Comparison of ENCODE assay signal across 21 cellular contexts in the genomic region with DNA sequence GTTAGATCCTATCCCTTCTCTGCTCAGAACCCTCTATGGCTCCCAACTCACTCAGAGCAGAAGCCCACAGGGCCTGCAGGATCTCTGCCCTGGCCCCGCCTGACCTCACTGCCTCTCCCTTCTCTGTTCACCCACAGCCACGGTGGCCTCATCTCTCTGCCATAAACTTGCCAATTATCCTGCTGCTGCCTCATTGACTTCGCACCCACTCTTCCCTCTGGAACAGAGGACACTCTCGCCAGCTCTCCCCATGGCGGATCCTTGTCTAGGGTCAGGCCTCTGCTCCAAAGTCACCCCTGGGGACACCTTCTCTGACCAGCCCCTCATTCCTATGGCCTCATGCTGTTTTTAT.
DNase-seq lines count a peak whose midpoint lies in the region; ATAC-seq and TF ChIP-seq lines count a peak whose summit lies in the region.
"Had no signal": no experiment of that assay in that cellular context is flagged by ENCODE, and none has a peak within 500 bp of the region (broad histone marks: within the 10 kb centered on the region; RNA-seq: fewer than 3 reads in every experiment).

No MANE protein-coding gene starts in this region.

- H3K27ac ChIP-seq in breast epithelium (no peak overlapping the region), neuronal stem cell (replicated peaks; ENCODE audit: low read length) (no peak overlapping the region), vagina (peak overlapping the region; percentile 95), hepatocyte (no peak overlapping the region)
- H3K27ac ChIP-seq: BLaER1, SJSA1 had no signal

- H3K36me3 Mint-ChIP-seq in MCF 10A (ENCODE audit: insufficient read depth, unreplicated experiment) (peaks cover 6% of the 10 kb centered on the region), T-cell (no peaks in the 10 kb centered on the region)
- H3K36me3 Mint-ChIP-seq: naive B cell had no signal

- no peaks in the 10 kb centered on the region for H3K27me3 Mint-ChIP-seq in MCF 10A (ENCODE audit: insufficient read depth, unreplicated experiment)
- H3K27me3 Mint-ChIP-seq in T-cell = peaks cover 3 to 6% of the 10 kb centered on the region in 2 donors
- H3K27me3 Mint-ChIP-seq: activated CD4-positive, alpha-beta memory T cell treated with anti-CD3 and anti-CD28 coated beads, Interleukin-2, amount 10 ng/mL, durations not matched to agents 7 days and 5 days had no signal

- no peak overlapping the region for H2BK120ac ChIP-seq in neuronal stem cell (ENCODE audit: low read depth, low read length)

- no TSS peak for BruUV-seq in MCF 10A (replicated peaks; lab: Mats Ljungman, UMichigan)

- H3K79me2 ChIP-seq in hepatocyte = no peaks in the 10 kb centered on the region

- no peak overlapping the region for H3K14ac ChIP-seq in neuronal stem cell (ENCODE audit: low read length)

- peak overlapping the region; percentile 60 for H2AK5ac ChIP-seq in neuronal stem cell (ENCODE audit: low read depth, low read length)

- H3K9ac ChIP-seq in neuronal stem cell (ENCODE audit: low read depth, low read length, poor library complexity) = no peak overlapping the region
- H3K9ac ChIP-seq: BLaER1 had no signal

- peak; percentile 56 for ATAC-seq in left colon
- ATAC-seq in T-cell (replicated peaks in 1 of 4) = no peak

- no peaks in the 10 kb centered on the region for H3K9me2 ChIP-seq in hepatocyte (replicated peaks; ENCODE audit: insufficient read depth)

- peaks cover 4 to 7% of the 10 kb centered on the region in 2 donors for H3K4me1 ChIP-seq in breast epithelium
- peaks cover 0 to 1% of the 10 kb centered on the region in 2 donors for H3K4me1 ChIP-seq in neuronal stem cell (ENCODE audit: control insufficient read depth in 2 of 2, insufficient read depth in 1 of 2, low read depth in 1 of 2, low read length in 2 of 2)
- peaks cover 48% of the 10 kb centered on the region for H3K4me1 ChIP-seq in vagina
- peaks cover 11% of the 10 kb centered on the region for H3K4me1 ChIP-seq in hepatocyte (ENCODE audit: insufficient read depth)
- H3K4me1 ChIP-seq: SJSA1 had no signal

- H3K27me3 ChIP-seq in breast epithelium (no peaks in the 10 kb centered on the region), neuronal stem cell (ENCODE audit: control insufficient read depth in 3 of 3, insufficient read depth in 3 of 3, low read depth in 1 of 3, low read length in 3 of 3) (peaks cover 0 to 10% (median 2%) of the 10 kb centered on the region in 3 experiments), vagina (no peaks in the 10 kb centered on the region), hepatocyte (no peaks in the 10 kb centered on the region)
- H3K27me3 ChIP-seq: BLaER1, Peyer's patch, SJSA1, stomach had no signal

- TF ChIP-seq POLR2A in breast epithelium (IDR thresholded peaks at IDR 0.05) (no peak), vagina (IDR thresholded peaks at IDR 0.05) (no peak)

- POLR2A ChIA-PET in MCF 10A (lab: Yijun Ruan, JAX) (interaction anchor here (1.6 kb wide), 1 partner anchor 11 kb away, joined by 3 read pairs; no protein-coding TSS in a partner anchor), T-cell (lab: Charles Lee) (no interaction called here)

- CTCF ChIA-PET in MCF 10A (lab: Yijun Ruan, JAX) (interaction anchor here (0.6 to 1.8 kb wide), 3 partner anchors 10 to 204 kb away, joined by 3 to 5 read pairs (median 4); no protein-coding TSS in a partner anchor), T-cell (lab: Charles Lee) (no interaction called here)

- H2BK5ac ChIP-seq in neuronal stem cell (ENCODE audit: low read length) = no peak overlapping the region

- no peak overlapping the region for H2BK12ac ChIP-seq in neuronal stem cell (ENCODE audit: low read length)

- H4K20me1 ChIP-seq in hepatocyte (ENCODE audit: insufficient read depth, poor library complexity, severe bottlenecking) = no peaks in the 10 kb centered on the region
- H4K20me1 ChIP-seq: BLaER1 had no signal

- in situ Hi-C loops in GM13976 (cut with MboI; ENCODE audit: low sequenced_read_pairs, unreplicated experiment) = no loop called here

- H3K4me1 Mint-ChIP-seq in MCF 10A (ENCODE audit: insufficient read depth, unreplicated experiment) = peaks cover 13% of the 10 kb centered on the region
- H3K4me1 Mint-ChIP-seq in T-cell = no peaks in the 10 kb centered on the region

- H2BK15ac ChIP-seq in neuronal stem cell (ENCODE audit: low read length) = no peak overlapping the region

- H3K4me3 Mint-ChIP-seq in MCF 10A (ENCODE audit: unreplicated experiment) (no peak overlapping the region), T-cell (no peak overlapping the region)
- H3K4me3 Mint-ChIP-seq: activated CD4-positive, alpha-beta memory T cell treated with anti-CD3 and anti-CD28 coated beads, Interleukin-2, amount 10 ng/mL, durations not matched to agents 7 days and 5 days; activated naive CD4-positive, alpha-beta T cell treated with anti-CD3 and anti-CD28 coated beads for 36 hours; naive B cell had no signal

- H4K8ac ChIP-seq in neuronal stem cell (ENCODE audit: low read depth, low read length) = no peak overlapping the region

- H2AFZ ChIP-seq in neuronal stem cell (ENCODE audit: low read length) (no peak overlapping the region), hepatocyte (no peak overlapping the region)

- H3K9me3 ChIP-seq in breast epithelium (no peaks in the 10 kb centered on the region), neuronal stem cell (replicated peaks in 1 of 2; ENCODE audit: control insufficient read depth in 2 of 2, insufficient read depth in 1 of 2, low read depth in 1 of 2, low read length in 2 of 2) (no peaks in the 10 kb centered on the region), vagina (no peaks in the 10 kb centered on the region), hepatocyte (ENCODE audit: low read depth) (no peaks in the 10 kb centered on the region)
- H3K9me3 ChIP-seq: BLaER1, Peyer's patch, SJSA1, stomach had no signal

- intact Hi-C loops in MCF 10A (cut with micrococcal nuclease) (no loop called here), breast epithelium (cut with DNase I; ENCODE audit: low total_unique reads) (no loop called here), left colon (cut with DNase I, micrococcal nuclease) (no loop called here), vagina (cut with DNase I) (loop anchor here (5.0 kb wide), 1 partner anchor 90 kb away; no protein-coding TSS in a partner anchor)

- H3K79me1 ChIP-seq in neuronal stem cell (ENCODE audit: low read depth, low read length) = no peaks in the 10 kb centered on the region

- WGBS in neuronal stem cell (ENCODE audit: extremely low coverage in 2 of 2, insufficient read length in 2 of 2, insufficient replicate concordance in 1 of 2), 2 donors = no CpG with 5 or more reads among the region's 5 CpGs
- 80% methylated on average over 5 of the region's 5 CpGs for WGBS in hepatocyte (ENCODE audit: low lambda C conversion rate, missing lambda C conversion rate)

- H3K4me3 ChIP-seq in breast epithelium = no peak overlapping the region
- H3K4me3 ChIP-seq in neuronal stem cell (ENCODE audit: low read length in 2 of 2) = no peak overlapping the region
- no peak overlapping the region for H3K4me3 ChIP-seq in vagina
- no peak overlapping the region for H3K4me3 ChIP-seq in hepatocyte
- H3K4me3 ChIP-seq: BLaER1, lung, Peyer's patch, SJSA1 had no signal

- no peaks in the 10 kb centered on the region for H3K36me3 ChIP-seq in breast epithelium
- H3K36me3 ChIP-seq in neuronal stem cell (replicated peaks in 1 of 2; ENCODE audit: control insufficient read depth in 2 of 2, insufficient read depth in 2 of 2, low read length in 2 of 2) = no peaks in the 10 kb centered on the region
- H3K36me3 ChIP-seq in vagina = no peaks in the 10 kb centered on the region
- no peaks in the 10 kb centered on the region for H3K36me3 ChIP-seq in hepatocyte (replicated peaks; ENCODE audit: insufficient read depth, low read depth)
- H3K36me3 ChIP-seq: BLaER1, Peyer's patch, SJSA1, stomach had no signal

- no peak overlapping the region for H3K4ac ChIP-seq in neuronal stem cell (ENCODE audit: low read length)

- no peak overlapping the region for H3K18ac ChIP-seq in neuronal stem cell (ENCODE audit: low read length)

- H3K27ac Mint-ChIP-seq in MCF 10A (ENCODE audit: low read depth, unreplicated experiment) (peak overlapping the region; percentile 24), T-cell (no peak overlapping the region)
- H3K27ac Mint-ChIP-seq: activated CD4-positive, alpha-beta memory T cell treated with anti-CD3 and anti-CD28 coated beads, Interleukin-2, amount 10 ng/mL, durations not matched to agents 7 days and 5 days; activated naive CD4-positive, alpha-beta T cell treated with anti-CD3 and anti-CD28 coated beads for 36 hours had no signal

- no peaks in the 10 kb centered on the region for H3K9me3 Mint-ChIP-seq in MCF 10A (ENCODE audit: unreplicated experiment)
- no peaks in the 10 kb centered on the region for H3K9me3 Mint-ChIP-seq in T-cell
- H3K9me3 Mint-ChIP-seq: activated CD4-positive, alpha-beta memory T cell treated with anti-CD3 and anti-CD28 coated beads, Interleukin-2, amount 10 ng/mL, durations not matched to agents 7 days and 5 days; activated naive CD4-positive, alpha-beta T cell treated with anti-CD3 and anti-CD28 coated beads for 36 hours; naive B cell had no signal

- TF ChIP-seq CTCF in MCF 10A (IDR thresholded peaks at IDR 0.05; ENCODE audit: unreplicated experiment) = no peak
- TF ChIP-seq CTCF in breast epithelium (IDR thresholded peaks at IDR 0.05) = no peak
- TF ChIP-seq CTCF in vagina (IDR thresholded peaks at IDR 0.05) = no peak
- no peak for TF ChIP-seq CTCF in GM13976 (IDR thresholded peaks at IDR 0.05; ENCODE audit: borderline replicate concordance, control extremely low read depth, extremely low read depth, insufficient read depth, missing control alignments)
- no peak for TF ChIP-seq CTCF in hepatocyte (IDR thresholded peaks at IDR 0.05; ENCODE audit: poor library complexity)

- H3K23ac ChIP-seq in neuronal stem cell (ENCODE audit: low read depth, low read length, poor library complexity) = no peak overlapping the region

- DNase-seq in MCF 10A (ENCODE audit: unreplicated experiment) (no peak), breast epithelium (ENCODE audit: low spot score in 2 of 2) (no peak), left colon (no peak), neuronal stem cell (ENCODE audit: low spot score) (no peak), vagina (ENCODE audit: extremely low spot score in 2 of 2) (no peak), T-cell (no peak), GM13976 (ENCODE audit: low spot score) (no peak), hepatocyte (ENCODE audit: low spot score) (no peak)
- DNase-seq: activated CD4-positive, alpha-beta memory T cell treated with anti-CD3 and anti-CD28 coated beads, Interleukin-2, amount 10 ng/mL, durations not matched to agents 7 days and 5 days; activated naive CD4-positive, alpha-beta T cell treated with anti-CD3 and anti-CD28 coated beads for 36 hours; cerebellar nuclear complex; effector CD4-positive, alpha-beta T cell; naive B cell; NCI-H2107; NCI-H524; Peyer's patch; stimulated activated CD4-positive, alpha-beta T cell treated with anti-CD3 and anti-CD28 coated beads, Interleukin-2, amount 100 ng/mL, for 48 hours; stomach had no signal

- H3K4me2 ChIP-seq in neuronal stem cell (ENCODE audit: insufficient read depth, low read length, poor library complexity, severe bottlenecking) (no peak overlapping the region), hepatocyte (no peak overlapping the region)
- H3K4me2 ChIP-seq: BLaER1 had no signal

- no peak overlapping the region for H4K91ac ChIP-seq in neuronal stem cell (ENCODE audit: low read depth, low read length, poor library complexity)
